Comparison of ENCODE assay signal across 8 cellular contexts in genomic region chr7:1473864-1474512, GRCh38. TPM values are rescaled to one million over a fixed set of nuclear protein-coding genes. Genes with fewer than 3 reads are reported as not detected.
DNase-seq lines count a peak whose midpoint lies in the region; ATAC-seq and TF ChIP-seq lines count a peak whose summit lies in the region.

No MANE protein-coding gene starts in this region.

- DNase-seq in GM13976 (ENCODE audit: low spot score) = peak; percentile 95
- DNase-seq in NAMALWA (ENCODE audit: low spot score) = peak; percentile 92
- peak; percentile 71 to 72 for DNase-seq in SJCRH30
- peak; percentile 76 for DNase-seq in activated effector memory CD4-positive, alpha-beta T cell treated with Interleukin-2 at 50 U/mL for 16 hours
- DNase-seq in fibroblast of the conjunctiva (ENCODE audit: low read depth) = peak; percentile 75
- DNase-seq in substantia nigra (lab: John Stamatoyannopoulos, UW) = peak in 45 of 49 donors; percentile 15 to 89 (median 67)

- no peak overlapping the region for H3K27ac ChIP-seq in SJCRH30
- H3K27ac ChIP-seq in neutrophil = no peak overlapping the region
- H3K27ac ChIP-seq in substantia nigra (ENCODE audit: low read depth, low read length, poor library complexity, severe bottlenecking) = no peak overlapping the region

- no peak for ATAC-seq in GM19397 (IDR thresholded peaks at IDR 0.05; ENCODE audit: unreplicated experiment)

- H3K27me3 ChIP-seq in SJCRH30 (no peaks in the 10 kb centered on the region), neutrophil (no peaks in the 10 kb centered on the region)

- H3K36me3 ChIP-seq in SJCRH30 (peaks cover 4% of the 10 kb centered on the region; the same call in 1 of the 2 replicates), neutrophil (peaks cover 100% of the 10 kb centered on the region)

- H3K9me3 ChIP-seq in SJCRH30 (replicated peaks) = no peaks in the 10 kb centered on the region
- no peaks in the 10 kb centered on the region for H3K9me3 ChIP-seq in neutrophil

- H3K4me1 ChIP-seq in SJCRH30 (no peaks in the 10 kb centered on the region), neutrophil (ENCODE audit: control insufficient read depth in 1 of 2, insufficient read depth in 1 of 2, low read depth in 1 of 2, low read length in 1 of 2) (peaks cover 0 to 3% of the 10 kb centered on the region in 2 experiments)

- TF ChIP-seq CTCF in GM13976 (IDR thresholded peaks at IDR 0.05; ENCODE audit: borderline replicate concordance, control extremely low read depth, extremely low read depth, insufficient read depth, missing control alignments) (peak; percentile 97), neutrophil (IDR thresholded peaks at IDR 0.05) (peak; percentile 83)

- in situ Hi-C loops in GM13976 (cut with MboI; ENCODE audit: low sequenced_read_pairs, unreplicated experiment) = no loop called here

- no peak overlapping the region for H3K4me3 ChIP-seq in SJCRH30
- H3K4me3 ChIP-seq in neutrophil (ENCODE audit: low read depth in 1 of 2, low read length in 1 of 2) = no peak overlapping the region

RNA-seq across cellular contexts. Expression of gene MICALL2, which starts 14.7 kb away (rescaled TPM):
- total RNA-seq in SJCRH30 (2014; rRNA removed; shearing (Covaris generic)) = 1.1 and 1.3 TPM in 2 replicates

RNA-seq across cellular contexts. Expression of gene INTS1, which starts 30.2 kb away (rescaled TPM):
- total RNA-seq in SJCRH30 (2014; rRNA removed; shearing (Covaris generic)) = 25.1 and 27.7 TPM in 2 replicates

RNA-seq across cellular contexts. Expression of gene MAFK, which starts 56.5 kb away (rescaled TPM):
- total RNA-seq in SJCRH30 (2014; rRNA removed; shearing (Covaris generic)) = 0.86 and 1.6 TPM in 2 replicates
